In the genomic region with DNA sequence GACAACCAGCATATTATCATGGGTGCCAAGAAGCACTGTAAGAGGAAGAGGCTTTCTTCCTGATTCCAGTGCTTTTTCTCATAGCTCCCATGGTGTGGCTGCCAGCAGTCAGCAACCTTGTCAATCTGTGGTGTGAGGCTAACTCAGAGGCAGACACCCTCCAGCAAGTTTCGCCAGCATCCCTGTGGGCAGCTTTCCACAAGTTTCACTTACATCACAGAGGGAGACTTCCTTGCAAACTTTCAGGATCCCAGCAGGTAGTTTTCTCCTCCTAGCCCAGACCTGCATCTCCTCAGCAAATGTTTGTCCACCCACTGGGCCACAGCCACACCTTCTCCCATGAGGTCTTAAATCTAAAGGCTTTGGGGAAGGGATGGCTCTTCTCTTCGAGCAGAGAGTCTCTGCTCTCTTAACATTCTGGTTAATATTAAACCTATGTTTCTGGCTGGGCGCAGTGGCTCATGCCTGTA, we compare ENCODE assay signal across 1 cellular context.
TF ChIP-seq lines count a peak whose summit lies in the region.

No MANE protein-coding gene starts in this region.

TF ChIP-seq in WTC11, 78 proteins besides CTCF, POLR2A, EP300 and RAD21:
- TF ChIP-seq KAT7 (CRISPR knock-in tag; IDR thresholded peaks at IDR 0.05; ENCODE audit: borderline replicate concordance) (no peak), ZNF423 (CRISPR knock-in tag; IDR thresholded peaks at IDR 0.05) (peak; percentile 77), FOXP1 (CRISPR knock-in tag; IDR thresholded peaks at IDR 0.05; ENCODE audit: borderline replicate concordance) (no peak), NR2C2 (CRISPR knock-in tag; IDR thresholded peaks at IDR 0.05) (no peak)
- TF ChIP-seq, protein P1, sequence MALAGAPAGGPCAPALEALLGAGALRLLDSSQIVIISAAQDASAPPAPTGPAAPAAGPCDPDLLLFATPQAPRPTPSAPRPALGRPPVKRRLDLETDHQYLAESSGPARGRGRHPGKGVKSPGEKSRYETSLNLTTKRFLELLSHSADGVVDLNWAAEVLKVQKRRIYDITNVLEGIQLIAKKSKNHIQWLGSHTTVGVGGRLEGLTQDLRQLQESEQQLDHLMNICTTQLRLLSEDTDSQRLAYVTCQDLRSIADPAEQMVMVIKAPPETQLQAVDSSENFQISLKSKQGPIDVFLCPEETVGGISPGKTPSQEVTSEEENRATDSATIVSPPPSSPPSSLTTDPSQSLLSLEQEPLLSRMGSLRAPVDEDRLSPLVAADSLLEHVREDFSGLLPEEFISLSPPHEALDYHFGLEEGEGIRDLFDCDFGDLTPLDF (CRISPR knock-in tag; IDR thresholded peaks at IDR 0.05) = no peak
